Comparison of ENCODE assay signal across 25 cellular contexts in the genomic region with DNA sequence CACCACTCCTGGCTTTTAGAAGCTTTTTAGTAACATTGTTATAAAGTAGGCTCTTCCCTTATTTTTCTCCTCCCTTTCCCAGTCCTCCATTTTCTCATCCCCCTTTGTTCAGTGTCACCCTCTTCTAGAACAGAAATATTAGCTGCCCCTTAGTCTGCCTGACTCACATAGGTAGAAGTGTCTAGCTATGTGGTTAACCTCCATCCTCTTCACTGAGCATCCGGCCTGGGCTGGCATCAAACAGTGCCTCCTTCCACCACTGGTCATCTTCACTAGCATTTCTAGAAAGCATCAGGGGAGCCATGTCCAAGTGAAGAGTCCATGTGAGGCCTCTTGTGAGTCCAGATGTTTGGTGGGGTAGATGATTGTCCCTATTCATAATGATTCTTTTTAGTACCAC.
DNase-seq lines count a peak whose midpoint lies in the region; ATAC-seq and TF ChIP-seq lines count a peak whose summit lies in the region.
"Had no signal": no experiment of that assay in that cellular context is flagged by ENCODE, and none has a peak within 500 bp of the region (broad histone marks: within the 10 kb centered on the region; RNA-seq: fewer than 3 reads in every experiment).

No MANE protein-coding gene starts in this region.

- CTCF ChIA-PET in activated CD8-positive, alpha-beta memory T cell treated with anti-CD3 and anti-CD28 coated beads, Interleukin-2, amount 10 ng/mL, durations not matched to agents 7 days and 5 days (lab: Charles Lee): interaction anchor here (1.2 kb wide), 1 partner anchor 12 kb away, joined by 3 read pairs; no protein-coding TSS in a partner anchor
- CTCF ChIA-PET in CD8-positive, alpha-beta memory T cell (lab: Charles Lee): no interaction called here

- H3K27me3 Mint-ChIP-seq in activated CD8-positive, alpha-beta memory T cell treated with anti-CD3 and anti-CD28 coated beads, Interleukin-2, amount 10 ng/mL, durations not matched to agents 7 days and 5 days: no peaks in the 10 kb centered on the region
- H3K27me3 Mint-ChIP-seq in CD8-positive, alpha-beta memory T cell: no peaks in the 10 kb centered on the region
- no peaks in the 10 kb centered on the region for H3K27me3 Mint-ChIP-seq in T-helper 17 cell
- H3K27me3 Mint-ChIP-seq in natural killer cell (ENCODE audit: low read depth in 2 of 2): no peaks in the 10 kb centered on the region
- H3K27me3 Mint-ChIP-seq: CD4-positive, CD25-positive, alpha-beta regulatory T cell had no signal

- no peaks in the 10 kb centered on the region for H3K36me3 ChIP-seq in CD8-positive, alpha-beta memory T cell (ENCODE audit: insufficient read depth, low read length)
- H3K36me3 ChIP-seq: BLaER1, Peyer's patch had no signal

- H3K27ac Mint-ChIP-seq in activated CD8-positive, alpha-beta memory T cell treated with anti-CD3 and anti-CD28 coated beads, Interleukin-2, amount 10 ng/mL, durations not matched to agents 7 days and 5 days: no peak overlapping the region
- peak overlapping the region in 7 of 8 donors; percentile 15 to 78 (median 43) for H3K27ac Mint-ChIP-seq in CD8-positive, alpha-beta memory T cell
- peak overlapping the region; percentile 27 for H3K27ac Mint-ChIP-seq in T-helper 17 cell
- no peak overlapping the region for H3K27ac Mint-ChIP-seq in natural killer cell

- H3K27me3 ChIP-seq in CD8-positive, alpha-beta memory T cell (ENCODE audit: insufficient read depth, low read length, poor library complexity, severe bottlenecking): no peaks in the 10 kb centered on the region
- no peaks in the 10 kb centered on the region for H3K27me3 ChIP-seq in dorsolateral prefrontal cortex
- H3K27me3 ChIP-seq: BLaER1, Peyer's patch had no signal

- H3K4me3 Mint-ChIP-seq in activated CD8-positive, alpha-beta memory T cell treated with anti-CD3 and anti-CD28 coated beads, Interleukin-2, amount 10 ng/mL, durations not matched to agents 7 days and 5 days: no peak overlapping the region
- peak overlapping the region in 1 of 7 donors; percentile 1 for H3K4me3 Mint-ChIP-seq in CD8-positive, alpha-beta memory T cell
- no peak overlapping the region for H3K4me3 Mint-ChIP-seq in T-helper 17 cell
- no peak overlapping the region for H3K4me3 Mint-ChIP-seq in natural killer cell

- H3K4me3 ChIP-seq in CD8-positive, alpha-beta memory T cell (ENCODE audit: low read length): no peak overlapping the region
- H3K4me3 ChIP-seq in dorsolateral prefrontal cortex: no peak overlapping the region
- H3K4me3 ChIP-seq: BLaER1, Peyer's patch, SK-N-MC had no signal

- H3K36me3 Mint-ChIP-seq in activated CD8-positive, alpha-beta memory T cell treated with anti-CD3 and anti-CD28 coated beads, Interleukin-2, amount 10 ng/mL, durations not matched to agents 7 days and 5 days: peaks cover 4% of the 10 kb centered on the region
- H3K36me3 Mint-ChIP-seq in CD8-positive, alpha-beta memory T cell: peaks cover 0 to under 1% (median 0%) of the 10 kb centered on the region in 3 donors
- H3K36me3 Mint-ChIP-seq in T-helper 17 cell (ENCODE audit: low read depth): peaks cover 2% of the 10 kb centered on the region
- H3K36me3 Mint-ChIP-seq in natural killer cell: no peaks in the 10 kb centered on the region

- POLR2A ChIA-PET in CD8-positive, alpha-beta memory T cell (lab: Charles Lee): no interaction called here

- no peaks in the 10 kb centered on the region for H3K9me3 ChIP-seq in CD8-positive, alpha-beta memory T cell (ENCODE audit: low read length)
- no peaks in the 10 kb centered on the region for H3K9me3 ChIP-seq in T-helper 17 cell (ENCODE audit: control insufficient read depth, low read length, poor library complexity, severe bottlenecking)
- H3K9me3 ChIP-seq: BLaER1, Peyer's patch had no signal

- peaks cover 33% of the 10 kb centered on the region for H3K4me1 Mint-ChIP-seq in activated CD8-positive, alpha-beta memory T cell treated with anti-CD3 and anti-CD28 coated beads, Interleukin-2, amount 10 ng/mL, durations not matched to agents 7 days and 5 days
- H3K4me1 Mint-ChIP-seq in CD8-positive, alpha-beta memory T cell: peaks cover 40 to 54% (median 54%) of the 10 kb centered on the region in 3 donors
- H3K4me1 Mint-ChIP-seq in T-helper 17 cell: peaks cover 40% of the 10 kb centered on the region
- H3K4me1 Mint-ChIP-seq in natural killer cell: peaks cover 49 to 51% of the 10 kb centered on the region in 2 donors

- TF ChIP-seq CTCF in natural killer cell (IDR thresholded peaks at IDR 0.05) (no peak), dorsolateral prefrontal cortex (IDR thresholded peaks at IDR 0.05 in 54 of 56, conservative IDR thresholded peaks at IDR 0.05 in 2 of 56; ENCODE audit: low read depth in 1 of 56, partially characterized antibody in 56 of 56) (no peak)

- no peak overlapping the region for H3K27ac ChIP-seq in CD8-positive, alpha-beta memory T cell (ENCODE audit: low read depth, low read length)
- H3K27ac ChIP-seq in dorsolateral prefrontal cortex: peak overlapping the region in 2 of 59 donors; percentile 12 to 29
- H3K27ac ChIP-seq: BLaER1, Peyer's patch, SK-N-MC had no signal

- ATAC-seq in activated CD8-positive, alpha-beta memory T cell treated with anti-CD3 and anti-CD28 coated beads, Interleukin-2, amount 10 ng/mL, durations not matched to agents 7 days and 5 days: peak; percentile 47
- ATAC-seq in T-helper 17 cell (no peak), natural killer cell (peak in 2 of 3 donors; percentile 31 to 66)
- ATAC-seq: HCT116 had no signal

- peak; percentile 48 for DNase-seq in activated CD8-positive, alpha-beta memory T cell treated with anti-CD3 and anti-CD28 coated beads, Interleukin-2, amount 10 ng/mL, durations not matched to agents 7 days and 5 days
- no peak for DNase-seq in activated CD8-positive, alpha-beta memory T cell treated with anti-CD3 and anti-CD28 coated beads for 24 hours
- DNase-seq in CD8-positive, alpha-beta memory T cell: no peak
- DNase-seq in T-helper 17 cell (no peak), natural killer cell (no peak), KG1 (lab: John Stamatoyannopoulos, UW) (no peak), dorsolateral prefrontal cortex (no peak), NCI-H345 treated with DMSO at 0.1 percent for 48 hours (lab: John Stamatoyannopoulos, UW; ENCODE audit: unreplicated experiment) (no peak)
- DNase-seq: 8988T; Calu3; CD4-positive, CD25-positive, alpha-beta regulatory T cell; Karpas-422; NCI-H1092 treated with DMSO at 0.1 percent for 48 hours; NCI-H1436 treated with DMSO at 0.1 percent for 48 hours; NCI-H187 treated with DMSO at 0.1 percent for 48 hours; NCI-H2171 treated with DMSO at 0.1 percent for 48 hours; NCI-H446; NCI-H526; NCI-H82; OCI-M1; Peyer's patch; SIG-M5 had no signal

- peaks cover 50% of the 10 kb centered on the region for H3K4me1 ChIP-seq in CD8-positive, alpha-beta memory T cell (ENCODE audit: insufficient read depth, low read length)
- H3K4me1 ChIP-seq: Peyer's patch had no signal

- H3K9me3 Mint-ChIP-seq in activated CD8-positive, alpha-beta memory T cell treated with anti-CD3 and anti-CD28 coated beads, Interleukin-2, amount 10 ng/mL, durations not matched to agents 7 days and 5 days (ENCODE audit: low read depth): no peaks in the 10 kb centered on the region
- no peaks in the 10 kb centered on the region for H3K9me3 Mint-ChIP-seq in CD8-positive, alpha-beta memory T cell
- H3K9me3 Mint-ChIP-seq in natural killer cell: no peaks in the 10 kb centered on the region

- intact Hi-C loops in natural killer cell (cut with micrococcal nuclease): no loop called here
- intact Hi-C loops in dorsolateral prefrontal cortex (cut with DNase I): no loop called here

Comparison
In these comparisons a context has a peak if more than half of its experiments do, and no peak if none do; other contexts are left out.
1. H3K27ac Mint-ChIP-seq: peak in CD8-positive, alpha-beta memory T cell (7 of 8) and T-helper 17 cell (single experiment); none in activated CD8-positive, alpha-beta memory T cell treated with anti-CD3 and anti-CD28 coated beads, Interleukin-2, amount 10 ng/mL, durations not matched to agents 7 days and 5 days (single experiment) and natural killer cell (0 of 2).